In the genomic region with DNA sequence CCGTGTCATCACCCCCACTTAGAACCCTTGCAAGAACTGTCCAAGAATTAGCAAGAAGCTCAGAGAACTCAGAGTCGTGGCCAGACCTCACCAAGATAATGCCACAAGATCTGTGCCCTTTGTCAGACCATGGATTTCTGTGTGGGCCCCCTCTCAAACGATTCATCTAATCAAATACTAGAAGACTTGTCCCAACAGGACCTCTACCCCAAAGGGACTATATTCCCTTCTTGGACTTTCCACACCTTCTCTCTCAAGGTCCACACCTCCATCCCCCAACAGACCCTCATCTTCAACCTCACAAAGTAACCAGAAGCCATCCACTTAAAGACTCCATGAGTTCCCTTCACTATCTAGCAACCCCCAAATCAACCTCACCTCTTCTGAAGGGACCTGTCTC, we compare ENCODE assay signal across 12 cellular contexts. TPM values are rescaled to one million over a fixed set of nuclear protein-coding genes. Genes with fewer than 3 reads are reported as not detected.
DNase-seq lines count a peak whose midpoint lies in the region; ATAC-seq and TF ChIP-seq lines count a peak whose summit lies in the region.
"Had no signal": no experiment of that assay in that cellular context is flagged by ENCODE, and none has a peak within 500 bp of the region (broad histone marks: within the 10 kb centered on the region; RNA-seq: fewer than 3 reads in every experiment).

No MANE protein-coding gene starts in this region.

- peaks cover 0 to 23% of the 10 kb centered on the region in 2 donors for H3K36me3 Mint-ChIP-seq in CD4-positive, alpha-beta memory T cell
- no peaks in the 10 kb centered on the region for H3K36me3 Mint-ChIP-seq in natural killer cell

- no peaks in the 10 kb centered on the region for H3K27me3 Mint-ChIP-seq in CD4-positive, alpha-beta memory T cell
- no peaks in the 10 kb centered on the region for H3K27me3 Mint-ChIP-seq in natural killer cell (ENCODE audit: low read depth in 2 of 2)

- H3K27me3 ChIP-seq in CD4-positive, alpha-beta memory T cell (ENCODE audit: insufficient read depth, low read length): no peaks in the 10 kb centered on the region
- H3K27me3 ChIP-seq in KMS-11 (ENCODE audit: insufficient read depth, low read depth) (no peaks in the 10 kb centered on the region), adipocyte (replicated peaks; ENCODE audit: control insufficient read depth, insufficient read depth, low read length) (no peaks in the 10 kb centered on the region), gastrocnemius medialis (no peaks in the 10 kb centered on the region)

- no peak overlapping the region for H3K4me3 ChIP-seq in CD4-positive, alpha-beta memory T cell (ENCODE audit: low read length in 2 of 2)
- H3K4me3 ChIP-seq in KMS-11 (IDR thresholded peaks at IDR 0.05; ENCODE audit: insufficient read depth, low read depth, low read length): no peak overlapping the region
- H3K4me3 ChIP-seq in adipocyte (ENCODE audit: low read length): peak overlapping the region; percentile 26
- no peak overlapping the region for H3K4me3 ChIP-seq in gastrocnemius medialis

- H3K4me1 ChIP-seq in CD4-positive, alpha-beta memory T cell (ENCODE audit: insufficient read depth, low read length): peaks cover 26% of the 10 kb centered on the region
- H3K4me1 ChIP-seq in KMS-11 (ENCODE audit: low read depth, poor library complexity, severe bottlenecking): peaks cover 18% of the 10 kb centered on the region
- peaks cover 42% of the 10 kb centered on the region for H3K4me1 ChIP-seq in adipocyte (ENCODE audit: control insufficient read depth, insufficient read depth, low read length)
- peaks cover 17 to 25% of the 10 kb centered on the region in 2 donors for H3K4me1 ChIP-seq in gastrocnemius medialis

- CTCF ChIA-PET in CD4-positive, alpha-beta memory T cell (lab: Charles Lee; ENCODE audit: partially characterized antibody): interaction anchor here (2.2 kb wide), 1 partner anchor 9 kb away, joined by 5 read pairs; no protein-coding TSS in a partner anchor

- H3K4me3 Mint-ChIP-seq in CD4-positive, alpha-beta memory T cell: peak overlapping the region in 7 of 8 donors; percentile 4 to 68 (median 9)
- H3K4me3 Mint-ChIP-seq in natural killer cell: peak overlapping the region; percentile 3

- no peak overlapping the region for H2AFZ ChIP-seq in KMS-11 (ENCODE audit: low read depth)

- peaks cover 0 to 1% (median 0%) of the 10 kb centered on the region in 8 donors for H3K9me3 Mint-ChIP-seq in CD4-positive, alpha-beta memory T cell
- no peaks in the 10 kb centered on the region for H3K9me3 Mint-ChIP-seq in natural killer cell
- H3K9me3 Mint-ChIP-seq: T-helper 1 cell treated with Interleukin-12 subunit alpha and Interleukin-12 subunit beta and Interleukin-4 antibody, amounts not matched to agents 30 μg/mL and 1 μg/mL, for 36 hours had no signal

- H3K27ac Mint-ChIP-seq in CD4-positive, alpha-beta memory T cell: peak overlapping the region; percentile 15 to 77 (median 50)
- H3K27ac Mint-ChIP-seq in natural killer cell: no peak overlapping the region
- H3K27ac Mint-ChIP-seq: T-helper 1 cell treated with Interleukin-12 subunit alpha and Interleukin-12 subunit beta and Interleukin-4 antibody, amounts not matched to agents 30 μg/mL and 1 μg/mL, for 36 hours had no signal

- intact Hi-C loops in CD4-positive, alpha-beta memory T cell (cut with micrococcal nuclease): no loop called here
- intact Hi-C loops in natural killer cell (cut with micrococcal nuclease): no loop called here
- intact Hi-C loops in gastrocnemius medialis (cut with DNase I; ENCODE audit: low total_unique reads): loop anchor here (10.0 kb wide), 1 partner anchor 687 kb away; a partner anchor contains a TSS

- H3K9me3 ChIP-seq in CD4-positive, alpha-beta memory T cell (ENCODE audit: control insufficient read depth in 1 of 2, low read length in 2 of 2): no peaks in the 10 kb centered on the region
- H3K9me3 ChIP-seq in adipocyte (ENCODE audit: control insufficient read depth, low read length) (no peaks in the 10 kb centered on the region), gastrocnemius medialis (no peaks in the 10 kb centered on the region)

- no peak overlapping the region for H3K27ac ChIP-seq in CD4-positive, alpha-beta memory T cell (ENCODE audit: low read depth, low read length)
- H3K27ac ChIP-seq in KMS-11: no peak overlapping the region
- H3K27ac ChIP-seq in gastrocnemius medialis: no peak overlapping the region

- POLR2A ChIA-PET in CD4-positive, alpha-beta memory T cell (lab: Charles Lee; ENCODE audit: partially characterized antibody): interaction anchor here (1.0 kb wide), 1 partner anchor 138 kb away, joined by 3 read pairs; no protein-coding TSS in a partner anchor

- ATAC-seq in natural killer cell (no peak), gastrocnemius medialis (no peak), HG03571 (IDR thresholded peaks at IDR 0.05; ENCODE audit: unreplicated experiment) (no peak)

- no peak for DNase-seq in CD4-positive, alpha-beta memory T cell
- DNase-seq in adipocyte (ENCODE audit: low read depth) (no peak), natural killer cell (no peak), gastrocnemius medialis (no peak), NCI-H2029 (lab: John Stamatoyannopoulos, UW) (no peak)
- no peak for DNase-seq in activated effector memory CD4-positive, alpha-beta T cell treated with Interleukin-2 at 50 U/mL for 16 hours
- DNase-seq: H7; stimulated activated CD4-positive, alpha-beta T cell treated with anti-CD3 and anti-CD28 coated beads, Interleukin-12 subunit alpha, Interleukin-12 subunit beta, amount 100 ng/mL, for 4 hours; stimulated activated CD8-positive, alpha-beta memory T cell treated with anti-CD3 and anti-CD28 coated beads, Interleukin-4, amount 100 ng/mL, for 48 hours had no signal

- no peak for TF ChIP-seq POLR2A in gastrocnemius medialis (IDR thresholded peaks at IDR 0.05)

- H4K20me1 ChIP-seq in KMS-11 (ENCODE audit: insufficient read depth): no peaks in the 10 kb centered on the region

- H3K4me1 Mint-ChIP-seq in CD4-positive, alpha-beta memory T cell: peaks cover 29 to 48% (median 41%) of the 10 kb centered on the region in 4 donors
- peaks cover 26 to 36% of the 10 kb centered on the region in 2 donors for H3K4me1 Mint-ChIP-seq in natural killer cell

- peak overlapping the region; percentile 21; the same call in 1 of the 2 replicates for H3K4me2 ChIP-seq in KMS-11

- TF ChIP-seq CTCF in KMS-11 (conservative IDR thresholded peaks at IDR 0.05; ENCODE audit: low read depth, low read length) (no peak), natural killer cell (IDR thresholded peaks at IDR 0.05) (no peak), gastrocnemius medialis (IDR thresholded peaks at IDR 0.05 in 4 of 5, conservative IDR thresholded peaks at IDR 0.05 in 1 of 5) (no peak)

- in situ Hi-C loops in gastrocnemius medialis (cut with MboI; ENCODE audit: low sequenced_read_pairs in 4 of 4): loop anchor here in 1 of 4 donors (25.0 kb wide), 1 partner anchor 254 kb away; a partner anchor contains a TSS

- H3K9ac ChIP-seq in KMS-11 (no peak overlapping the region), adipocyte (ENCODE audit: low read length) (peak overlapping the region; percentile 36)

- H3K79me2 ChIP-seq in KMS-11 (ENCODE audit: insufficient read depth, low read depth): peaks cover 50% of the 10 kb centered on the region

- peaks cover 5% of the 10 kb centered on the region for H3K36me3 ChIP-seq in CD4-positive, alpha-beta memory T cell (ENCODE audit: insufficient read depth, low read length)
- H3K36me3 ChIP-seq in KMS-11 (ENCODE audit: insufficient read depth): no peaks in the 10 kb centered on the region; the same call in 1 of the 2 replicates
- H3K36me3 ChIP-seq in adipocyte (ENCODE audit: control insufficient read depth, insufficient read depth, low read length, severe bottlenecking): no peaks in the 10 kb centered on the region
- no peaks in the 10 kb centered on the region for H3K36me3 ChIP-seq in gastrocnemius medialis

RNA-seq across cellular contexts. Expression of a gene that starts 2.8 kb away (rescaled TPM):
- total RNA-seq in CD4-positive, alpha-beta memory T cell: 10 to 100 TPM; 43.6 to 43.7 TPM
- 10 to 100 TPM; 20.7 to 21.8 TPM for polyA plus RNA-seq in CD4-positive, alpha-beta memory T cell
- total RNA-seq in natural killer cell: 10 to 100 TPM; 13.1 to 18.8 (median 16.2) TPM
- total RNA-seq in gastrocnemius medialis: 10 to 100 TPM in 1 of 4 donors, 1 to 10 TPM in 3; 5.7 to 11.0 (median 6.9) TPM

RNA-seq across cellular contexts. Expression of a gene that starts 19.3 kb away (rescaled TPM):
- not detected for total RNA-seq in CD4-positive, alpha-beta memory T cell
- not detected for polyA plus RNA-seq in CD4-positive, alpha-beta memory T cell
- not detected for total RNA-seq in natural killer cell
- total RNA-seq in gastrocnemius medialis: 1 to 10 TPM in 1 of 4 donors, under 1 TPM in 3; 0.41 to 3.9 (median 0.89) TPM

RNA-seq across cellular contexts. Expression of a gene that starts 48.2 kb away (rescaled TPM):
- 10 to 100 TPM; 31.7 to 32.9 TPM for total RNA-seq in CD4-positive, alpha-beta memory T cell
- 10 to 100 TPM; 32.0 to 45.7 TPM for polyA plus RNA-seq in CD4-positive, alpha-beta memory T cell
- 10 to 100 TPM; 13.1 to 20.4 (median 16.4) TPM for total RNA-seq in natural killer cell
- total RNA-seq in gastrocnemius medialis: 10 to 100 TPM; 11.6 to 23.3 (median 16.5) TPM

Comparison
In these comparisons a context has a peak if more than half of its experiments do, and no peak if none do; other contexts are left out.
1. H3K27ac Mint-ChIP-seq: peak in CD4-positive, alpha-beta memory T cell (7 of 7); none in natural killer cell (0 of 2).